Comparison of ENCODE assay signal across 9 cellular contexts in genomic region chr1:23751050-23751814, GRCh38. TPM values are rescaled to one million over a fixed set of nuclear protein-coding genes. Genes with fewer than 3 reads are reported as not detected.
A peak's percentile ranks its signal among the peaks of the same experiment; 100 is the strongest.
DNase-seq lines count a peak whose midpoint lies in the region; ATAC-seq and TF ChIP-seq lines count a peak whose summit lies in the region.
"Had no signal": no experiment of that assay in that cellular context is flagged by ENCODE, and none has a peak within 500 bp of the region (broad histone marks: within the 10 kb centered on the region; RNA-seq: fewer than 3 reads in every experiment).

No MANE protein-coding gene starts in this region.

- H3K4me1 ChIP-seq in HEK293 (ENCODE audit: control insufficient read depth, insufficient read depth, low read length), result no peaks in the 10 kb centered on the region
- H3K4me1 ChIP-seq in PC-9 (replicated peaks; ENCODE audit: insufficient read depth), result no peaks in the 10 kb centered on the region
- peaks cover 0 to 29% of the 10 kb centered on the region in 2 donors for H3K4me1 ChIP-seq in adrenal gland (replicated peaks in 1 of 2)

- peaks cover 28 to 38% of the 10 kb centered on the region in 2 donors for H3K4me1 Mint-ChIP-seq in stimulated activated naive B cell treated with anti-CD40 and anti-IgM and Interleukin-4, amounts not matched to agents 10 μg/mL and 1 μg/mL and 100 μg/mL, for 72 hours

- H3K4me3 ChIP-seq in HEK293 (ENCODE audit: low read depth, low read length) (no peak overlapping the region), PC-9 (no peak overlapping the region), adrenal gland (no peak overlapping the region)
- H3K4me3 ChIP-seq: skin epidermis had no signal

- TF ChIP-seq CTCF in HEK293 (tag by site-specific recombination; IDR thresholded peaks at IDR 0.05) (peak; percentile 61; the same call in 1 of the 2 replicates), PC-9 (conservative IDR thresholded peaks at IDR 0.05) (peak; percentile 74), adrenal gland (IDR thresholded peaks at IDR 0.05) (peak; percentile 46 to 74 (median 64))

- 22 to 45% (median 39%) methylated on average over 11 of the region's 11 CpGs for WGBS in adrenal gland, 4 donors

- no peaks in the 10 kb centered on the region for H3K9me3 Mint-ChIP-seq in stimulated activated naive B cell treated with anti-CD40 and anti-IgM and Interleukin-4, amounts not matched to agents 10 μg/mL and 1 μg/mL and 100 μg/mL, for 72 hours

- H3K4me2 ChIP-seq in PC-9, result no peak overlapping the region

- peaks cover 33 to 50% of the 10 kb centered on the region in 2 donors for H3K36me3 Mint-ChIP-seq in stimulated activated naive B cell treated with anti-CD40 and anti-IgM and Interleukin-4, amounts not matched to agents 10 μg/mL and 1 μg/mL and 100 μg/mL, for 72 hours

- peaks cover 10% of the 10 kb centered on the region; the same call in 1 of the 2 replicates for H3F3A ChIP-seq in PC-9 (ENCODE audit: insufficient read depth, low read depth)

- H3K27me3 Mint-ChIP-seq in stimulated activated naive B cell treated with anti-CD40 and anti-IgM and Interleukin-4, amounts not matched to agents 10 μg/mL and 1 μg/mL and 100 μg/mL, for 72 hours, result no peaks in the 10 kb centered on the region

- BruUV-seq in PC-9 (replicated peaks; lab: Mats Ljungman, UMichigan), result no TSS peak

- H3K79me2 ChIP-seq in PC-9 (ENCODE audit: low read depth), result peaks cover 32% of the 10 kb centered on the region

- H2AFZ ChIP-seq in PC-9, result no peak overlapping the region

- peaks cover 8% of the 10 kb centered on the region for H4K20me1 ChIP-seq in PC-9 (ENCODE audit: insufficient read depth)

- H3K9me3 ChIP-seq in HEK293 (ENCODE audit: control insufficient read depth, insufficient read depth, low read depth, low read length), result no peaks in the 10 kb centered on the region
- no peaks in the 10 kb centered on the region for H3K9me3 ChIP-seq in PC-9 (ENCODE audit: insufficient read depth, low read depth)
- H3K9me3 ChIP-seq in adrenal gland (replicated peaks in 1 of 3), result no peaks in the 10 kb centered on the region

- H3K9me2 ChIP-seq in PC-9 (ENCODE audit: insufficient read depth), result no peaks in the 10 kb centered on the region

- ATAC-seq in stimulated activated naive B cell treated with anti-CD40 and anti-IgM and Interleukin-4, amounts not matched to agents 10 μg/mL and 1 μg/mL and 100 μg/mL, for 72 hours (replicated peaks), result peak; percentile 88 to 89
- no peak for ATAC-seq in GM18858 (IDR thresholded peaks at IDR 0.05; ENCODE audit: unreplicated experiment)

- no peak for TF ChIP-seq POLR2A in adrenal gland (IDR thresholded peaks at IDR 0.05)

- H3K27ac Mint-ChIP-seq in stimulated activated naive B cell treated with anti-CD40 and anti-IgM and Interleukin-4, amounts not matched to agents 10 μg/mL and 1 μg/mL and 100 μg/mL, for 72 hours, result no peak overlapping the region

- POLR2A ChIA-PET in HEK293 (lab: Yijun Ruan, JAX) (no interaction called here), PC-9 (lab: Charles Lee; ENCODE audit: unreplicated experiment) (no interaction called here)

- H3K27me3 ChIP-seq in PC-9 (ENCODE audit: insufficient read depth, low read depth) (no peaks in the 10 kb centered on the region), adrenal gland (no peaks in the 10 kb centered on the region)

- peak overlapping the region; percentile 39; the same call in 1 of the 2 replicates for H3K27ac ChIP-seq in HEK293 (ENCODE audit: extremely low read depth, low read depth, low read length)
- no peak overlapping the region for H3K27ac ChIP-seq in PC-9
- peak overlapping the region in 2 of 5 donors; percentile 39 to 65 for H3K27ac ChIP-seq in adrenal gland
- H3K27ac ChIP-seq: skin epidermis had no signal

- H3K36me3 ChIP-seq in HEK293 (ENCODE audit: control insufficient read depth in 2 of 2, insufficient read depth in 1 of 2, low read length in 2 of 2) (peaks cover 49 to 98% of the 10 kb centered on the region in 2 experiments), PC-9 (ENCODE audit: low read depth) (peaks cover 14% of the 10 kb centered on the region; the same call in 1 of the 2 replicates), adrenal gland (replicated peaks in 1 of 2) (peaks cover 0 to 71% of the 10 kb centered on the region in 2 donors)

- no peak overlapping the region for H3K4me3 Mint-ChIP-seq in stimulated activated naive B cell treated with anti-CD40 and anti-IgM and Interleukin-4, amounts not matched to agents 10 μg/mL and 1 μg/mL and 100 μg/mL, for 72 hours

- intact Hi-C loops in PC-9 (cut with micrococcal nuclease; ENCODE audit: unreplicated experiment) (loop anchor here (1.0 kb wide), 1 partner anchor 207 kb away; no protein-coding TSS in a partner anchor), adrenal gland (cut with DNase I) (loop anchor here in 1 of 2 donors (10.0 kb wide), 1 partner anchor 56 kb away; the partner anchor contains the start of gene RPL11)

- peak; percentile 46 for DNase-seq in DMS114 treated with DMSO at 0.1 percent for 48 hours (lab: John Stamatoyannopoulos, UW; ENCODE audit: unreplicated experiment)
- DNase-seq in PC-9, result peak in 1 of 2 experiments; percentile 20
- DNase-seq in adrenal gland, result peak; percentile 69 to 92 (median 84)
- DNase-seq in iPS-NIHi11 (ENCODE audit: low spot score), result peak; percentile 77
- DNase-seq in stimulated activated naive B cell treated with anti-CD40 and anti-IgM and Interleukin-4, amounts not matched to agents 10 μg/mL and 1 μg/mL and 100 μg/mL, for 72 hours, result peak; percentile 18
- no peak for DNase-seq in T-helper 9 cell

- CTCF ChIA-PET in HEK293 (lab: Yijun Ruan, JAX), result interaction anchor here (0.6 to 1.8 kb wide), 9 partner anchors 10 to 206 kb away, joined by 3 to 6 read pairs (median 3); no protein-coding TSS in a partner anchor
- CTCF ChIA-PET in PC-9 (lab: Charles Lee), result no interaction called here

TF ChIP-seq in HEK293, 187 proteins besides CTCF, POLR2A, EP300 and RAD21:
- peak; percentile 90 for TF ChIP-seq ZNF654 (tag by site-specific recombination; IDR thresholded peaks at IDR 0.05; ENCODE audit: low read depth)
- peak; percentile 85 for TF ChIP-seq ZNF2 (tag by site-specific recombination; IDR thresholded peaks at IDR 0.05)
- 0 out of 2 replicates have a peak, but pooled peaks have one; percentile 17 for TF ChIP-seq PRDM1 (tag by site-specific recombination; IDR thresholded peaks at IDR 0.05)
- TF ChIP-seq SCRT1 (tag by site-specific recombination; IDR thresholded peaks at IDR 0.05; ENCODE audit: borderline replicate concordance), result peak; percentile 55; the same call in 1 of the 2 replicates
- TF ChIP-seq SCRT2 (tag by site-specific recombination; IDR thresholded peaks at IDR 0.05), result peak; percentile 73
- TF ChIP-seq ZNF335 (tag by site-specific recombination; conservative IDR thresholded peaks at IDR 0.05), result peak; percentile 55; the same call in 1 of the 2 replicates
- TF ChIP-seq ZNF423 (tag by site-specific recombination; IDR thresholded peaks at IDR 0.05), result no peak
- no peak for TF ChIP-seq ZNF510 (tag by site-specific recombination; IDR thresholded peaks at IDR 0.05; ENCODE audit: insufficient replicate concordance)
- TF ChIP-seq GLIS1 (tag by site-specific recombination; IDR thresholded peaks at IDR 0.05), result peak; percentile 11; the same call in 1 of the 2 replicates
- no peak for TF ChIP-seq HOXA7 (CRISPR knock-in tag; IDR thresholded peaks at IDR 0.05; ENCODE audit: borderline replicate concordance)
TF ChIP-seq in HEK293: peak in this region for 7.

RNA-seq across cellular contexts. Expression of gene ELOA, which starts 8.0 kb away (rescaled TPM):
- 26.2 and 26.4 TPM in 2 replicates for total RNA-seq in PC-9 (2021)
- total RNA-seq in adrenal gland, result 10 to 100 TPM; 28.0 to 44.7 (median 30.9) TPM
- 10 to 100 TPM; 11.5 to 37.8 (median 15.1) TPM for polyA plus RNA-seq in adrenal gland

RNA-seq across cellular contexts. Expression of gene PITHD1, which starts 27.0 kb away (rescaled TPM):
- total RNA-seq in PC-9 (2021) (38.5 and 39.7 TPM in 2 replicates), adrenal gland (10 to 100 TPM; 54.9 to 98.0 (median 63.0) TPM)
- polyA plus RNA-seq in adrenal gland, result 100 to 1,000 TPM in 1 of 3 donors, 10 to 100 TPM in 2; 41.9 to 104 (median 52.4) TPM

RNA-seq across cellular contexts. Expression of gene LYPLA2, which starts 39.7 kb away (rescaled TPM):
- total RNA-seq in PC-9 (2021) (90.1 and 94.9 TPM in 2 replicates), adrenal gland (10 to 100 TPM; 44.0 to 74.4 (median 51.6) TPM)
- polyA plus RNA-seq in adrenal gland, result 10 to 100 TPM; 26.0 to 55.1 (median 48.5) TPM

RNA-seq across cellular contexts. Expression of gene GALE, which starts 49.3 kb away (rescaled TPM):
- total RNA-seq in PC-9 (2021) (40.5 and 45.8 TPM in 2 replicates), adrenal gland (10 to 100 TPM; 17.8 to 46.0 (median 28.4) TPM)
- polyA plus RNA-seq in adrenal gland, result 10 to 100 TPM; 12.0 to 80.8 (median 59.4) TPM

RNA-seq across cellular contexts. Expression of gene RPL11, which starts 59.6 kb away (rescaled TPM):
- total RNA-seq in PC-9 (2021) (1,015 and 1,205 TPM in 2 replicates), adrenal gland (100 to 1,000 TPM; 685 to 982 (median 819) TPM)
- 1,000 to 10,000 TPM; 1,450 to 2,028 (median 1,673) TPM for polyA plus RNA-seq in adrenal gland
